In genomic region chr1:204011426-204011825, GRCh38 we compare ENCODE assay signal across 28 cellular contexts.
"Had no signal": no experiment of that assay in that cellular context is flagged by ENCODE, and none has a peak within 500 bp of the region (broad histone marks: within the 10 kb centered on the region; RNA-seq: fewer than 3 reads in every experiment).

No MANE protein-coding gene starts in this region.

- H3K27ac Mint-ChIP-seq: stimulated activated effector memory CD8-positive, alpha-beta T cell treated with anti-CD3 and anti-CD28 coated beads, Interleukin-12 subunit alpha, Interleukin-12 subunit beta, amount 100 ng/mL, for 72 hours; stimulated activated memory B cell treated with anti-CD40 and anti-IgM and Interleukin-4, amounts not matched to agents 10 μg/mL and 1 μg/mL and 100 μg/mL, for 72 hours; stimulated activated naive B cell treated with anti-CD40 and anti-IgM and Interleukin-4, amounts not matched to agents 10 μg/mL and 1 μg/mL and 100 μg/mL, for 72 hours; stimulated activated naive CD8-positive, alpha-beta T cell treated with anti-CD3 and anti-CD28 coated beads, Interleukin-15, amount 100 ng/mL, for 72 hours; stimulated activated naive CD8-positive, alpha-beta T cell treated with anti-CD3 and anti-CD28 coated beads, Interleukin-15, Interleukin-2, amounts not matched to agents 100 ng/mL and 50 ng/mL, for 24 hours; type B pancreatic cell had no signal

- FAIRE-seq: urothelium cell line had no signal

- ATAC-seq: stimulated activated effector memory CD8-positive, alpha-beta T cell treated with anti-CD3 and anti-CD28 coated beads, Interleukin-12 subunit alpha, Interleukin-12 subunit beta, amount 100 ng/mL, for 72 hours; stimulated activated memory B cell treated with anti-CD40 and anti-IgM and Interleukin-4, amounts not matched to agents 10 μg/mL and 1 μg/mL and 100 μg/mL, for 72 hours; stimulated activated naive B cell treated with anti-CD40 and anti-IgM and Interleukin-4, amounts not matched to agents 10 μg/mL and 1 μg/mL and 100 μg/mL, for 72 hours; stimulated activated naive CD8-positive, alpha-beta T cell treated with anti-CD3 and anti-CD28 coated beads, Interleukin-15, amount 100 ng/mL, for 72 hours; stimulated activated naive CD8-positive, alpha-beta T cell treated with anti-CD3 and anti-CD28 coated beads, Interleukin-15, Interleukin-2, amounts not matched to agents 100 U/mL and 50 U/mL, for 24 hours; upper lobe of right lung had no signal

- H3K4me1 Mint-ChIP-seq: stimulated activated effector memory CD8-positive, alpha-beta T cell treated with anti-CD3 and anti-CD28 coated beads, Interleukin-12 subunit alpha, Interleukin-12 subunit beta, amount 100 ng/mL, for 72 hours; stimulated activated memory B cell treated with anti-CD40 and anti-IgM and Interleukin-4, amounts not matched to agents 10 μg/mL and 1 μg/mL and 100 μg/mL, for 72 hours; stimulated activated naive B cell treated with anti-CD40 and anti-IgM and Interleukin-4, amounts not matched to agents 10 μg/mL and 1 μg/mL and 100 μg/mL, for 72 hours; stimulated activated naive CD8-positive, alpha-beta T cell treated with anti-CD3 and anti-CD28 coated beads, Interleukin-15, amount 100 ng/mL, for 72 hours had no signal

- H3K36me3 ChIP-seq: stomach, suprapubic skin, thoracic aorta, thyroid gland, tibial artery, tibial nerve, transverse colon, upper lobe of left lung, upper lobe of right lung, uterus, vagina had no signal

- H3K4me1 ChIP-seq: stomach, suprapubic skin, testis, thyroid gland, tibial artery, tibial nerve, transverse colon, upper lobe of left lung, upper lobe of right lung, uterus, vagina had no signal

- H3K4me3 ChIP-seq: stomach, suprapubic skin, testis, thoracic aorta, thyroid gland, tibial artery, tibial nerve, transverse colon, upper lobe of left lung, upper lobe of right lung, uterus, vagina had no signal

- H3K9me3 ChIP-seq: stomach, suprapubic skin, testis, thoracic aorta, thyroid gland, tibial artery, tibial nerve, transverse colon, upper lobe of left lung, upper lobe of right lung, uterus, vagina had no signal

- H3K36me3 Mint-ChIP-seq: stimulated activated effector memory CD8-positive, alpha-beta T cell treated with anti-CD3 and anti-CD28 coated beads, Interleukin-12 subunit alpha, Interleukin-12 subunit beta, amount 100 ng/mL, for 72 hours; stimulated activated memory B cell treated with anti-CD40 and anti-IgM and Interleukin-4, amounts not matched to agents 10 μg/mL and 1 μg/mL and 100 μg/mL, for 72 hours; stimulated activated naive B cell treated with anti-CD40 and anti-IgM and Interleukin-4, amounts not matched to agents 10 μg/mL and 1 μg/mL and 100 μg/mL, for 72 hours; type B pancreatic cell had no signal

- H3K27ac ChIP-seq: stomach, suprapubic skin, testis, thoracic aorta, thyroid gland, tibial artery, tibial nerve, transverse colon, upper lobe of left lung, upper lobe of right lung, uterus, vagina had no signal

- H3K9me3 Mint-ChIP-seq: stimulated activated effector memory CD8-positive, alpha-beta T cell treated with anti-CD3 and anti-CD28 coated beads, Interleukin-12 subunit alpha, Interleukin-12 subunit beta, amount 100 ng/mL, for 72 hours; stimulated activated memory B cell treated with anti-CD40 and anti-IgM and Interleukin-4, amounts not matched to agents 10 μg/mL and 1 μg/mL and 100 μg/mL, for 72 hours; stimulated activated naive B cell treated with anti-CD40 and anti-IgM and Interleukin-4, amounts not matched to agents 10 μg/mL and 1 μg/mL and 100 μg/mL, for 72 hours; stimulated activated naive CD8-positive, alpha-beta T cell treated with anti-CD3 and anti-CD28 coated beads, Interleukin-15, amount 100 ng/mL, for 72 hours; stimulated activated naive CD8-positive, alpha-beta T cell treated with anti-CD3 and anti-CD28 coated beads, Interleukin-15, Interleukin-2, amounts not matched to agents 100 ng/mL and 50 ng/mL, for 24 hours; type B pancreatic cell had no signal

- H3K4me3 Mint-ChIP-seq: stimulated activated effector memory CD8-positive, alpha-beta T cell treated with anti-CD3 and anti-CD28 coated beads, Interleukin-12 subunit alpha, Interleukin-12 subunit beta, amount 100 ng/mL, for 72 hours; stimulated activated memory B cell treated with anti-CD40 and anti-IgM and Interleukin-4, amounts not matched to agents 10 μg/mL and 1 μg/mL and 100 μg/mL, for 72 hours; stimulated activated naive B cell treated with anti-CD40 and anti-IgM and Interleukin-4, amounts not matched to agents 10 μg/mL and 1 μg/mL and 100 μg/mL, for 72 hours; stimulated activated naive CD8-positive, alpha-beta T cell treated with anti-CD3 and anti-CD28 coated beads, Interleukin-15, amount 100 ng/mL, for 72 hours; stimulated activated naive CD8-positive, alpha-beta T cell treated with anti-CD3 and anti-CD28 coated beads, Interleukin-15, Interleukin-2, amounts not matched to agents 100 ng/mL and 50 ng/mL, for 24 hours; type B pancreatic cell had no signal

- H3K27me3 Mint-ChIP-seq: stimulated activated memory B cell treated with anti-CD40 and anti-IgM and Interleukin-4, amounts not matched to agents 10 μg/mL and 1 μg/mL and 100 μg/mL, for 72 hours; stimulated activated naive CD8-positive, alpha-beta T cell treated with anti-CD3 and anti-CD28 coated beads, Interleukin-15, amount 100 ng/mL, for 72 hours; type B pancreatic cell had no signal

- H3K27me3 ChIP-seq: stomach, suprapubic skin, testis, thyroid gland, tibial artery, tibial nerve, transverse colon, upper lobe of left lung, uterus, vagina had no signal

- DNase-seq: stimulated activated CD4-positive, alpha-beta T cell treated with anti-CD3 and anti-CD28 coated beads, Interleukin-2, amount 100 ng/mL, for 48 hours; stimulated activated CD4-positive, alpha-beta T cell treated with anti-CD3 and anti-CD28 coated beads, Interleukin-4, amount 100 ng/mL, for 1 hour; stimulated activated CD4-positive, alpha-beta T cell treated with anti-CD3 and anti-CD28 coated beads, Interleukin-4, amount 100 ng/mL, for 24 hours; stimulated activated CD4-positive, alpha-beta T cell treated with anti-CD3 and anti-CD28 coated beads, Interleukin-4, amount 100 ng/mL, for 4 hours; stimulated activated CD8-positive, alpha-beta memory T cell treated with anti-CD3 and anti-CD28 coated beads, Interleukin-4, amount 100 ng/mL, for 48 hours; stimulated activated naive B cell treated with anti-CD40 and anti-IgM and Interleukin-4, amounts not matched to agents 10 μg/mL and 1 μg/mL and 100 μg/mL, for 72 hours; stimulated activated naive CD4-positive, alpha-beta T cell; stimulated activated naive CD4-positive, alpha-beta T cell treated with Interleukin-2 at 50 U/mL for 16 hours; stimulated activated naive CD8-positive, alpha-beta T cell treated with anti-CD3 and anti-CD28 coated beads, Interleukin-15, amount 100 ng/mL, for 72 hours; stimulated activated naive CD8-positive, alpha-beta T cell treated with anti-CD3 and anti-CD28 coated beads, Interleukin-15, Interleukin-2, amounts not matched to agents 100 U/mL and 50 U/mL, for 24 hours; stomach; substantia nigra; testis; thyroid gland; tibial artery; transverse colon; upper lobe of left lung; upper lobe of right lung; uterus had no signal
